ENCODE assay signal across 1 cellular context in the genomic region with DNA sequence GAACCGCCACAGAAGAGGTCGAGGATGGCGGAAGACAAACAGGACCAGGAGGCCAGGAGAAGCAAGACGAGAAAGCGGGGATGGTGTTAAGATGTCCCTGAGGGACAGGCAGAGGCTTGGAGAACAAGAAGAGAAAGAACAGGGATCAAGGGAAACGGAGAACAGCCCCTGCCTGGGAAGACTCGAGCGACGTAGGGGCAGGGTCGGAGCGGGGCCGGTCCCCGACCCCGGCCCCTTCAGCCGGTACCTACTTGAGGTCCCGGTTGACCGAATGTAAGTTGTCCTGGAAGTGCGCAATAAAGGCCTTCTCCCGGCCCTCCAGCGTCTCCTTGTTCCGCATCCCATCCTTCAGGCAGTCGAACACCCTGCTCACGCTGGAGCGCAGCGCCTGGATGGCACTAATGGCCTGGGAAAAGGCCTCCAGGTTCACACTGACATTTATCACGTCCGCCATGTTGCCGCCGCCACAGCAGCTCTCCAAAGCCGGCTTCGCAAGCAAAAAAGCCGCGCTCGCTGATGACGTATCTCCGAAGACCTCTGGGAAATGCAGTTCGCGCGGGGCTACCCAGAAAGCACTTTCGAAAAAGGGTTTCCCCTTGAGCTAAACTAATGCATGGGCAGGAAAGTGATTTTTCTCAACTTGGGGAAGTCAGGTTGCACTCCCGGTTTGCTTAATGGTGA.
TF ChIP-seq lines count a peak whose summit lies in the region.

A gene with protein sequence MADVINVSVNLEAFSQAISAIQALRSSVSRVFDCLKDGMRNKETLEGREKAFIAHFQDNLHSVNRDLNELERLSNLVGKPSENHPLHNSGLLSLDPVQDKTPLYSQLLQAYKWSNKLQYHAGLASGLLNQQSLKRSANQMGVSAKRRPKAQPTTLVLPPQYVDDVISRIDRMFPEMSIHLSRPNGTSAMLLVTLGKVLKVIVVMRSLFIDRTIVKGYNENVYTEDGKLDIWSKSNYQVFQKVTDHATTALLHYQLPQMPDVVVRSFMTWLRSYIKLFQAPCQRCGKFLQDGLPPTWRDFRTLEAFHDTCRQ (minus strand): TSS at position 477 of the 681 bp plus-strand sequence. CDS start 23 bp downstream, at position 454.

TF ChIP-seq in HepG2, 621 proteins besides CTCF, POLR2A, EP300 and RAD21 (continued from another document and continues in another):
- TF ChIP-seq, protein P1, sequence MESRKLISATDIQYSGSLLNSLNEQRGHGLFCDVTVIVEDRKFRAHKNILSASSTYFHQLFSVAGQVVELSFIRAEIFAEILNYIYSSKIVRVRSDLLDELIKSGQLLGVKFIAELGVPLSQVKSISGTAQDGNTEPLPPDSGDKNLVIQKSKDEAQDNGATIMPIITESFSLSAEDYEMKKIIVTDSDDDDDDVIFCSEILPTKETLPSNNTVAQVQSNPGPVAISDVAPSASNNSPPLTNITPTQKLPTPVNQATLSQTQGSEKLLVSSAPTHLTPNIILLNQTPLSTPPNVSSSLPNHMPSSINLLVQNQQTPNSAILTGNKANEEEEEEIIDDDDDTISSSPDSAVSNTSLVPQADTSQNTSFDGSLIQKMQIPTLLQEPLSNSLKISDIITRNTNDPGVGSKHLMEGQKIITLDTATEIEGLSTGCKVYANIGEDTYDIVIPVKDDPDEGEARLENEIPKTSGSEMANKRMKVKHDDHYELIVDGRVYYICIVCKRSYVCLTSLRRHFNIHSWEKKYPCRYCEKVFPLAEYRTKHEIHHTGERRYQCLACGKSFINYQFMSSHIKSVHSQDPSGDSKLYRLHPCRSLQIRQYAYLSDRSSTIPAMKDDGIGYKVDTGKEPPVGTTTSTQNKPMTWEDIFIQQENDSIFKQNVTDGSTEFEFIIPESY (CRISPR knock-in tag; IDR thresholded peaks at IDR 0.05) = peak; percentile 35; the same call in 1 of the 2 replicates
- TF ChIP-seq, protein P2, sequence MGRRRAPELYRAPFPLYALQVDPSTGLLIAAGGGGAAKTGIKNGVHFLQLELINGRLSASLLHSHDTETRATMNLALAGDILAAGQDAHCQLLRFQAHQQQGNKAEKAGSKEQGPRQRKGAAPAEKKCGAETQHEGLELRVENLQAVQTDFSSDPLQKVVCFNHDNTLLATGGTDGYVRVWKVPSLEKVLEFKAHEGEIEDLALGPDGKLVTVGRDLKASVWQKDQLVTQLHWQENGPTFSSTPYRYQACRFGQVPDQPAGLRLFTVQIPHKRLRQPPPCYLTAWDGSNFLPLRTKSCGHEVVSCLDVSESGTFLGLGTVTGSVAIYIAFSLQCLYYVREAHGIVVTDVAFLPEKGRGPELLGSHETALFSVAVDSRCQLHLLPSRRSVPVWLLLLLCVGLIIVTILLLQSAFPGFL (CRISPR knock-in tag; IDR thresholded peaks at IDR 0.05) = no peak
- TF ChIP-seq NBN (conservative IDR thresholded peaks at IDR 0.05) = no peak
- no peak for TF ChIP-seq ZNF34 (CRISPR knock-in tag; IDR thresholded peaks at IDR 0.05; ENCODE audit: borderline replicate concordance)
- TF ChIP-seq, protein P3, sequence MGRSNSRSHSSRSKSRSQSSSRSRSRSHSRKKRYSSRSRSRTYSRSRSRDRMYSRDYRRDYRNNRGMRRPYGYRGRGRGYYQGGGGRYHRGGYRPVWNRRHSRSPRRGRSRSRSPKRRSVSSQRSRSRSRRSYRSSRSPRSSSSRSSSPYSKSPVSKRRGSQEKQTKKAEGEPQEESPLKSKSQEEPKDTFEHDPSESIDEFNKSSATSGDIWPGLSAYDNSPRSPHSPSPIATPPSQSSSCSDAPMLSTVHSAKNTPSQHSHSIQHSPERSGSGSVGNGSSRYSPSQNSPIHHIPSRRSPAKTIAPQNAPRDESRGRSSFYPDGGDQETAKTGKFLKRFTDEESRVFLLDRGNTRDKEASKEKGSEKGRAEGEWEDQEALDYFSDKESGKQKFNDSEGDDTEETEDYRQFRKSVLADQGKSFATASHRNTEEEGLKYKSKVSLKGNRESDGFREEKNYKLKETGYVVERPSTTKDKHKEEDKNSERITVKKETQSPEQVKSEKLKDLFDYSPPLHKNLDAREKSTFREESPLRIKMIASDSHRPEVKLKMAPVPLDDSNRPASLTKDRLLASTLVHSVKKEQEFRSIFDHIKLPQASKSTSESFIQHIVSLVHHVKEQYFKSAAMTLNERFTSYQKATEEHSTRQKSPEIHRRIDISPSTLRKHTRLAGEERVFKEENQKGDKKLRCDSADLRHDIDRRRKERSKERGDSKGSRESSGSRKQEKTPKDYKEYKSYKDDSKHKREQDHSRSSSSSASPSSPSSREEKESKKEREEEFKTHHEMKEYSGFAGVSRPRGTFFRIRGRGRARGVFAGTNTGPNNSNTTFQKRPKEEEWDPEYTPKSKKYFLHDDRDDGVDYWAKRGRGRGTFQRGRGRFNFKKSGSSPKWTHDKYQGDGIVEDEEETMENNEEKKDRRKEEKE (IDR thresholded peaks at IDR 0.05) = no peak
- no peak for TF ChIP-seq HOXA5 (CRISPR knock-in tag; IDR thresholded peaks at IDR 0.05)
- TF ChIP-seq, protein P4, sequence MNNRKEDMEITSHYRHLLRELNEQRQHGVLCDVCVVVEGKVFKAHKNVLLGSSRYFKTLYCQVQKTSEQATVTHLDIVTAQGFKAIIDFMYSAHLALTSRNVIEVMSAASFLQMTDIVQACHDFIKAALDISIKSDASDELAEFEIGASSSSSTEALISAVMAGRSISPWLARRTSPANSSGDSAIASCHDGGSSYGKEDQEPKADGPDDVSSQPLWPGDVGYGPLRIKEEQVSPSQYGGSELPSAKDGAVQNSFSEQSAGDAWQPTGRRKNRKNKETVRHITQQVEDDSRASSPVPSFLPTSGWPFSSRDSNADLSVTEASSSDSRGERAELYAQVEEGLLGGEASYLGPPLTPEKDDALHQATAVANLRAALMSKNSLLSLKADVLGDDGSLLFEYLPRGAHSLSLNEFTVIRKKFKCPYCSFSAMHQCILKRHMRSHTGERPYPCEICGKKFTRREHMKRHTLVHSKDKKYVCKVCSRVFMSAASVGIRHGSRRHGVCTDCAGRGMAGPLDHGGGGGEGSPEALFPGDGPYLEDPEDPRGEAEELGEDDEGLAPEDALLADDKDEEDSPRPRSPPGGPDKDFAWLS (CRISPR knock-in tag; IDR thresholded peaks at IDR 0.05; ENCODE audit: borderline replicate concordance) = no peak
- TF ChIP-seq HNF4G (IDR thresholded peaks at IDR 0.05; ENCODE audit: borderline replicate concordance, low read depth, low read length) = no peak
- TF ChIP-seq HNF4G (CRISPR knock-in tag; IDR thresholded peaks at IDR 0.05; ENCODE audit: borderline replicate concordance, low read depth) = no peak
- TF ChIP-seq NFATC3 (CRISPR knock-in tag; IDR thresholded peaks at IDR 0.05) = no peak
- no peak for TF ChIP-seq SETDB1 (CRISPR knock-in tag; IDR thresholded peaks at IDR 0.05; ENCODE audit: borderline replicate concordance)
- TF ChIP-seq, protein P5, sequence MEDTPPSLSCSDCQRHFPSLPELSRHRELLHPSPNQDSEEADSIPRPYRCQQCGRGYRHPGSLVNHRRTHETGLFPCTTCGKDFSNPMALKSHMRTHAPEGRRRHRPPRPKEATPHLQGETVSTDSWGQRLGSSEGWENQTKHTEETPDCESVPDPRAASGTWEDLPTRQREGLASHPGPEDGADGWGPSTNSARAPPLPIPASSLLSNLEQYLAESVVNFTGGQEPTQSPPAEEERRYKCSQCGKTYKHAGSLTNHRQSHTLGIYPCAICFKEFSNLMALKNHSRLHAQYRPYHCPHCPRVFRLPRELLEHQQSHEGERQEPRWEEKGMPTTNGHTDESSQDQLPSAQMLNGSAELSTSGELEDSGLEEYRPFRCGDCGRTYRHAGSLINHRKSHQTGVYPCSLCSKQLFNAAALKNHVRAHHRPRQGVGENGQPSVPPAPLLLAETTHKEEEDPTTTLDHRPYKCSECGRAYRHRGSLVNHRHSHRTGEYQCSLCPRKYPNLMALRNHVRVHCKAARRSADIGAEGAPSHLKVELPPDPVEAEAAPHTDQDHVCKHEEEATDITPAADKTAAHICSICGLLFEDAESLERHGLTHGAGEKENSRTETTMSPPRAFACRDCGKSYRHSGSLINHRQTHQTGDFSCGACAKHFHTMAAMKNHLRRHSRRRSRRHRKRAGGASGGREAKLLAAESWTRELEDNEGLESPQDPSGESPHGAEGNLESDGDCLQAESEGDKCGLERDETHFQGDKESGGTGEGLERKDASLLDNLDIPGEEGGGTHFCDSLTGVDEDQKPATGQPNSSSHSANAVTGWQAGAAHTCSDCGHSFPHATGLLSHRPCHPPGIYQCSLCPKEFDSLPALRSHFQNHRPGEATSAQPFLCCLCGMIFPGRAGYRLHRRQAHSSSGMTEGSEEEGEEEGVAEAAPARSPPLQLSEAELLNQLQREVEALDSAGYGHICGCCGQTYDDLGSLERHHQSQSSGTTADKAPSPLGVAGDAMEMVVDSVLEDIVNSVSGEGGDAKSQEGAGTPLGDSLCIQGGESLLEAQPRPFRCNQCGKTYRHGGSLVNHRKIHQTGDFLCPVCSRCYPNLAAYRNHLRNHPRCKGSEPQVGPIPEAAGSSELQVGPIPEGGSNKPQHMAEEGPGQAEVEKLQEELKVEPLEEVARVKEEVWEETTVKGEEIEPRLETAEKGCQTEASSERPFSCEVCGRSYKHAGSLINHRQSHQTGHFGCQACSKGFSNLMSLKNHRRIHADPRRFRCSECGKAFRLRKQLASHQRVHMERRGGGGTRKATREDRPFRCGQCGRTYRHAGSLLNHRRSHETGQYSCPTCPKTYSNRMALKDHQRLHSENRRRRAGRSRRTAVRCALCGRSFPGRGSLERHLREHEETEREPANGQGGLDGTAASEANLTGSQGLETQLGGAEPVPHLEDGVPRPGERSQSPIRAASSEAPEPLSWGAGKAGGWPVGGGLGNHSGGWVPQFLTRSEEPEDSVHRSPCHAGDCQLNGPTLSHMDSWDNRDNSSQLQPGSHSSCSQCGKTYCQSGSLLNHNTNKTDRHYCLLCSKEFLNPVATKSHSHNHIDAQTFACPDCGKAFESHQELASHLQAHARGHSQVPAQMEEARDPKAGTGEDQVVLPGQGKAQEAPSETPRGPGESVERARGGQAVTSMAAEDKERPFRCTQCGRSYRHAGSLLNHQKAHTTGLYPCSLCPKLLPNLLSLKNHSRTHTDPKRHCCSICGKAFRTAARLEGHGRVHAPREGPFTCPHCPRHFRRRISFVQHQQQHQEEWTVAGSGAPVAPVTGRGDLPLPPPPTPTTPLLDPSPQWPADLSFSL (CRISPR knock-in tag; IDR thresholded peaks at IDR 0.05) = no peak
- TF ChIP-seq RBAK (CRISPR knock-in tag; IDR thresholded peaks at IDR 0.05) = no peak
- TF ChIP-seq SOX13 (IDR thresholded peaks at IDR 0.05) = no peak
- TF ChIP-seq SOX13 (CRISPR knock-in tag; conservative IDR thresholded peaks at IDR 0.05 in 1 of 2, IDR thresholded peaks at IDR 0.05 in 1 of 2) = 0 out of 4 replicates have a peak, but pooled peaks of 1 of the 2 experiments have one; percentile 12
- 0 out of 2 replicates have a peak, but pooled peaks have one; percentile 32 for TF ChIP-seq MYC (CRISPR knock-in tag; IDR thresholded peaks at IDR 0.05; ENCODE audit: borderline replicate concordance)
- TF ChIP-seq ZNF777 (CRISPR knock-in tag; IDR thresholded peaks at IDR 0.05) = no peak
- no peak for TF ChIP-seq MAF1 (CRISPR knock-in tag; IDR thresholded peaks at IDR 0.05; ENCODE audit: borderline replicate concordance)
- TF ChIP-seq, protein P6, sequence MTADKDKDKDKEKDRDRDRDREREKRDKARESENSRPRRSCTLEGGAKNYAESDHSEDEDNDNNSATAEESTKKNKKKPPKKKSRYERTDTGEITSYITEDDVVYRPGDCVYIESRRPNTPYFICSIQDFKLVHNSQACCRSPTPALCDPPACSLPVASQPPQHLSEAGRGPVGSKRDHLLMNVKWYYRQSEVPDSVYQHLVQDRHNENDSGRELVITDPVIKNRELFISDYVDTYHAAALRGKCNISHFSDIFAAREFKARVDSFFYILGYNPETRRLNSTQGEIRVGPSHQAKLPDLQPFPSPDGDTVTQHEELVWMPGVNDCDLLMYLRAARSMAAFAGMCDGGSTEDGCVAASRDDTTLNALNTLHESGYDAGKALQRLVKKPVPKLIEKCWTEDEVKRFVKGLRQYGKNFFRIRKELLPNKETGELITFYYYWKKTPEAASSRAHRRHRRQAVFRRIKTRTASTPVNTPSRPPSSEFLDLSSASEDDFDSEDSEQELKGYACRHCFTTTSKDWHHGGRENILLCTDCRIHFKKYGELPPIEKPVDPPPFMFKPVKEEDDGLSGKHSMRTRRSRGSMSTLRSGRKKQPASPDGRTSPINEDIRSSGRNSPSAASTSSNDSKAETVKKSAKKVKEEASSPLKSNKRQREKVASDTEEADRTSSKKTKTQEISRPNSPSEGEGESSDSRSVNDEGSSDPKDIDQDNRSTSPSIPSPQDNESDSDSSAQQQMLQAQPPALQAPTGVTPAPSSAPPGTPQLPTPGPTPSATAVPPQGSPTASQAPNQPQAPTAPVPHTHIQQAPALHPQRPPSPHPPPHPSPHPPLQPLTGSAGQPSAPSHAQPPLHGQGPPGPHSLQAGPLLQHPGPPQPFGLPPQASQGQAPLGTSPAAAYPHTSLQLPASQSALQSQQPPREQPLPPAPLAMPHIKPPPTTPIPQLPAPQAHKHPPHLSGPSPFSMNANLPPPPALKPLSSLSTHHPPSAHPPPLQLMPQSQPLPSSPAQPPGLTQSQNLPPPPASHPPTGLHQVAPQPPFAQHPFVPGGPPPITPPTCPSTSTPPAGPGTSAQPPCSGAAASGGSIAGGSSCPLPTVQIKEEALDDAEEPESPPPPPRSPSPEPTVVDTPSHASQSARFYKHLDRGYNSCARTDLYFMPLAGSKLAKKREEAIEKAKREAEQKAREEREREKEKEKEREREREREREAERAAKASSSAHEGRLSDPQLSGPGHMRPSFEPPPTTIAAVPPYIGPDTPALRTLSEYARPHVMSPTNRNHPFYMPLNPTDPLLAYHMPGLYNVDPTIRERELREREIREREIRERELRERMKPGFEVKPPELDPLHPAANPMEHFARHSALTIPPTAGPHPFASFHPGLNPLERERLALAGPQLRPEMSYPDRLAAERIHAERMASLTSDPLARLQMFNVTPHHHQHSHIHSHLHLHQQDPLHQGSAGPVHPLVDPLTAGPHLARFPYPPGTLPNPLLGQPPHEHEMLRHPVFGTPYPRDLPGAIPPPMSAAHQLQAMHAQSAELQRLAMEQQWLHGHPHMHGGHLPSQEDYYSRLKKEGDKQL (CRISPR knock-in tag; IDR thresholded peaks at IDR 0.05; ENCODE audit: low read depth) = no peak
- TF ChIP-seq, protein P7, sequence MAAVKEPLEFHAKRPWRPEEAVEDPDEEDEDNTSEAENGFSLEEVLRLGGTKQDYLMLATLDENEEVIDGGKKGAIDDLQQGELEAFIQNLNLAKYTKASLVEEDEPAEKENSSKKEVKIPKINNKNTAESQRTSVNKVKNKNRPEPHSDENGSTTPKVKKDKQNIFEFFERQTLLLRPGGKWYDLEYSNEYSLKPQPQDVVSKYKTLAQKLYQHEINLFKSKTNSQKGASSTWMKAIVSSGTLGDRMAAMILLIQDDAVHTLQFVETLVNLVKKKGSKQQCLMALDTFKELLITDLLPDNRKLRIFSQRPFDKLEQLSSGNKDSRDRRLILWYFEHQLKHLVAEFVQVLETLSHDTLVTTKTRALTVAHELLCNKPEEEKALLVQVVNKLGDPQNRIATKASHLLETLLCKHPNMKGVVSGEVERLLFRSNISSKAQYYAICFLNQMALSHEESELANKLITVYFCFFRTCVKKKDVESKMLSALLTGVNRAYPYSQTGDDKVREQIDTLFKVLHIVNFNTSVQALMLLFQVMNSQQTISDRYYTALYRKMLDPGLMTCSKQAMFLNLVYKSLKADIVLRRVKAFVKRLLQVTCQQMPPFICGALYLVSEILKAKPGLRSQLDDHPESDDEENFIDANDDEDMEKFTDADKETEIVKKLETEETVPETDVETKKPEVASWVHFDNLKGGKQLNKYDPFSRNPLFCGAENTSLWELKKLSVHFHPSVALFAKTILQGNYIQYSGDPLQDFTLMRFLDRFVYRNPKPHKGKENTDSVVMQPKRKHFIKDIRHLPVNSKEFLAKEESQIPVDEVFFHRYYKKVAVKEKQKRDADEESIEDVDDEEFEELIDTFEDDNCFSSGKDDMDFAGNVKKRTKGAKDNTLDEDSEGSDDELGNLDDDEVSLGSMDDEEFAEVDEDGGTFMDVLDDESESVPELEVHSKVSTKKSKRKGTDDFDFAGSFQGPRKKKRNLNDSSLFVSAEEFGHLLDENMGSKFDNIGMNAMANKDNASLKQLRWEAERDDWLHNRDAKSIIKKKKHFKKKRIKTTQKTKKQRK (IDR thresholded peaks at IDR 0.05; ENCODE audit: low read length) = no peak
